In genomic region chr10:77253665-77254064, GRCh38 we compare ENCODE assay signal across 2 cellular contexts.
TF ChIP-seq lines count a peak whose summit lies in the region.

No MANE protein-coding gene starts in this region.

TF ChIP-seq in A549, 52 proteins besides CTCF, POLR2A, EP300 and RAD21 (continued from another document):
- TF ChIP-seq POLR2AphosphoS2 (conservative IDR thresholded peaks at IDR 0.05; ENCODE audit: low read length): no peak
- no peak for TF ChIP-seq MAZ (IDR thresholded peaks at IDR 0.05; ENCODE audit: borderline replicate concordance, low read depth, low read length)

TF ChIP-seq in IMR-90, 13 proteins besides CTCF, POLR2A, EP300 and RAD21 (continued from another document):
- no peak for TF ChIP-seq BHLHE40 (IDR thresholded peaks at IDR 0.05; ENCODE audit: low read depth, low read length)
- TF ChIP-seq MAZ (IDR thresholded peaks at IDR 0.05; ENCODE audit: borderline replicate concordance, low read depth, low read length): no peak
- no peak for TF ChIP-seq RFX5 (IDR thresholded peaks at IDR 0.05; ENCODE audit: low read depth, low read length)
- TF ChIP-seq CEBPB (IDR thresholded peaks at IDR 0.05; ENCODE audit: low read depth, low read length): no peak
- no peak for TF ChIP-seq CHD1 (IDR thresholded peaks at IDR 0.05; ENCODE audit: low read depth, low read length)
TF ChIP-seq in IMR-90: peak in this region for 0.
